Comparison of ENCODE assay signal across 1 cellular context in the genomic region with DNA sequence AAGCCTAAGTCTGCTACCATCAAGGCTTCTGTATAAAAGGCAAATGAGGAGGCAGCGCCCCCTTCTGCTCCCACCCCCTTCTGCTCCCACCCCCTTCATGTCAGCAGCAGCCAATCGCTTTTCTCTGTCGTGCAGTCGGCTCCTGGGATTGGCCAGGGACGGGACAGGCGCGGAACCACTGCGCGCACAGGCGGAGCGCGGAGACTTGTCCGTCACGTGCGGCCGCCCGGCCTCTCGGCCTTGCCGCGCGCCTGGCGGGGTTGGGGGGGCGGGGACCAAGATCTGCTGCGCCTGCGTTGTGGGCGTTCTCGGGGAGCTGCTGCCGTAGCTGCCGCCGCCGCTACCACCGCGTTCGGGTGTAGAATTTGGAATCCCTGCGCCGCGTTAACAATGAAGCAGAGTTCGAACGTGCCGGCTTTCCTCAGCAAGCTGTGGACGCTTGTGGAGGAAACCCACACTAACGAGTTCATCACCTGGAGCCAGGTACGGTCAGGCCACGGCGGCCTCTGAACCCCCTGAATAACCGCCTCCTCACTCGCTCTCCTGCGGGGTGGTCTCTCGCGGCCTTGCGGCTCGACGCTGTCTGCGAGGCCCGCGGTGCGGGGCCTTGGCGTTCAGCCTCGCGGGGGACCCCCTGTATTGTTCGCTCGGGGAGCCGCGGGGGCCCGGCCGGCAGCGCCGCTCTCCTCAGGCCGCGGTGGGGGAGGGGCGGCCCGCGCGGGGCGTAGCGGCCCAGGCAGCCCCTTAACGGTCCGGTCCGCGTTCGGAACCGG.
TF ChIP-seq lines count a peak whose summit lies in the region.

A gene with protein sequence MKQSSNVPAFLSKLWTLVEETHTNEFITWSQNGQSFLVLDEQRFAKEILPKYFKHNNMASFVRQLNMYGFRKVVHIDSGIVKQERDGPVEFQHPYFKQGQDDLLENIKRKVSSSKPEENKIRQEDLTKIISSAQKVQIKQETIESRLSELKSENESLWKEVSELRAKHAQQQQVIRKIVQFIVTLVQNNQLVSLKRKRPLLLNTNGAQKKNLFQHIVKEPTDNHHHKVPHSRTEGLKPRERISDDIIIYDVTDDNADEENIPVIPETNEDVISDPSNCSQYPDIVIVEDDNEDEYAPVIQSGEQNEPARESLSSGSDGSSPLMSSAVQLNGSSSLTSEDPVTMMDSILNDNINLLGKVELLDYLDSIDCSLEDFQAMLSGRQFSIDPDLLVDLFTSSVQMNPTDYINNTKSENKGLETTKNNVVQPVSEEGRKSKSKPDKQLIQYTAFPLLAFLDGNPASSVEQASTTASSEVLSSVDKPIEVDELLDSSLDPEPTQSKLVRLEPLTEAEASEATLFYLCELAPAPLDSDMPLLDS (plus strand): TSS at position 305 of the 773 bp plus-strand sequence. CDS start 86 bp downstream, at position 391.

TF ChIP-seq in K562, 482 proteins besides CTCF, POLR2A, EP300 and RAD21 (continued from another document and continues in another):
- TF ChIP-seq, protein P1, sequence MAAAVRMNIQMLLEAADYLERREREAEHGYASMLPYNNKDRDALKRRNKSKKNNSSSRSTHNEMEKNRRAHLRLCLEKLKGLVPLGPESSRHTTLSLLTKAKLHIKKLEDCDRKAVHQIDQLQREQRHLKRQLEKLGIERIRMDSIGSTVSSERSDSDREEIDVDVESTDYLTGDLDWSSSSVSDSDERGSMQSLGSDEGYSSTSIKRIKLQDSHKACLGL (CRISPR knock-in tag; IDR thresholded peaks at IDR 0.05; ENCODE audit: borderline replicate concordance, poor library complexity, severe bottlenecking) = no peak
- TF ChIP-seq, protein P2, sequence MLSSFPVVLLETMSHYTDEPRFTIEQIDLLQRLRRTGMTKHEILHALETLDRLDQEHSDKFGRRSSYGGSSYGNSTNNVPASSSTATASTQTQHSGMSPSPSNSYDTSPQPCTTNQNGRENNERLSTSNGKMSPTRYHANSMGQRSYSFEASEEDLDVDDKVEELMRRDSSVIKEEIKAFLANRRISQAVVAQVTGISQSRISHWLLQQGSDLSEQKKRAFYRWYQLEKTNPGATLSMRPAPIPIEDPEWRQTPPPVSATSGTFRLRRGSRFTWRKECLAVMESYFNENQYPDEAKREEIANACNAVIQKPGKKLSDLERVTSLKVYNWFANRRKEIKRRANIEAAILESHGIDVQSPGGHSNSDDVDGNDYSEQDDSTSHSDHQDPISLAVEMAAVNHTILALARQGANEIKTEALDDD (IDR thresholded peaks at IDR 0.05) = no peak
- TF ChIP-seq, protein P3, sequence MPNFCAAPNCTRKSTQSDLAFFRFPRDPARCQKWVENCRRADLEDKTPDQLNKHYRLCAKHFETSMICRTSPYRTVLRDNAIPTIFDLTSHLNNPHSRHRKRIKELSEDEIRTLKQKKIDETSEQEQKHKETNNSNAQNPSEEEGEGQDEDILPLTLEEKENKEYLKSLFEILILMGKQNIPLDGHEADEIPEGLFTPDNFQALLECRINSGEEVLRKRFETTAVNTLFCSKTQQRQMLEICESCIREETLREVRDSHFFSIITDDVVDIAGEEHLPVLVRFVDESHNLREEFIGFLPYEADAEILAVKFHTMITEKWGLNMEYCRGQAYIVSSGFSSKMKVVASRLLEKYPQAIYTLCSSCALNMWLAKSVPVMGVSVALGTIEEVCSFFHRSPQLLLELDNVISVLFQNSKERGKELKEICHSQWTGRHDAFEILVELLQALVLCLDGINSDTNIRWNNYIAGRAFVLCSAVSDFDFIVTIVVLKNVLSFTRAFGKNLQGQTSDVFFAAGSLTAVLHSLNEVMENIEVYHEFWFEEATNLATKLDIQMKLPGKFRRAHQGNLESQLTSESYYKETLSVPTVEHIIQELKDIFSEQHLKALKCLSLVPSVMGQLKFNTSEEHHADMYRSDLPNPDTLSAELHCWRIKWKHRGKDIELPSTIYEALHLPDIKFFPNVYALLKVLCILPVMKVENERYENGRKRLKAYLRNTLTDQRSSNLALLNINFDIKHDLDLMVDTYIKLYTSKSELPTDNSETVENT (CRISPR knock-in tag; IDR thresholded peaks at IDR 0.05) = no peak
- TF ChIP-seq, protein P4, sequence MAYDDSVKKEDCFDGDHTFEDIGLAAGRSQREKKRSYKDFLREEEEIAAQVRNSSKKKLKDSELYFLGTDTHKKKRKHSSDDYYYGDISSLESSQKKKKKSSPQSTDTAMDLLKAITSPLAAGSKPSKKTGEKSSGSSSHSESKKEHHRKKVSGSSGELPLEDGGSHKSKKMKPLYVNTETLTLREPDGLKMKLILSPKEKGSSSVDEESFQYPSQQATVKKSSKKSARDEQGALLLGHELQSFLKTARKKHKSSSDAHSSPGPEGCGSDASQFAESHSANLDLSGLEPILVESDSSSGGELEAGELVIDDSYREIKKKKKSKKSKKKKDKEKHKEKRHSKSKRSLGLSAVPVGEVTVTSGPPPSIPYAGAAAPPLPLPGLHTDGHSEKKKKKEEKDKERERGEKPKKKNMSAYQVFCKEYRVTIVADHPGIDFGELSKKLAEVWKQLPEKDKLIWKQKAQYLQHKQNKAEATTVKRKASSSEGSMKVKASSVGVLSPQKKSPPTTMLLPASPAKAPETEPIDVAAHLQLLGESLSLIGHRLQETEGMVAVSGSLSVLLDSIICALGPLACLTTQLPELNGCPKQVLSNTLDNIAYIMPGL (CRISPR knock-in tag; IDR thresholded peaks at IDR 0.05) = no peak
- no peak for TF ChIP-seq HOXB6 (CRISPR knock-in tag; IDR thresholded peaks at IDR 0.05; ENCODE audit: borderline replicate concordance)
- no peak; the same call in 1 of the 2 replicates for TF ChIP-seq SMARCC2 (IDR thresholded peaks at IDR 0.05; ENCODE audit: low read depth)
- TF ChIP-seq U2AF1 (optimal IDR thresholded peaks at IDR 0.05; ENCODE audit: low read depth, low read length) = no peak
- no peak for TF ChIP-seq ZNF764 (CRISPR knock-in tag; IDR thresholded peaks at IDR 0.05; ENCODE audit: low read depth)
- no peak for TF ChIP-seq HIVEP1 (CRISPR knock-in tag; IDR thresholded peaks at IDR 0.05)
- TF ChIP-seq, protein P5, sequence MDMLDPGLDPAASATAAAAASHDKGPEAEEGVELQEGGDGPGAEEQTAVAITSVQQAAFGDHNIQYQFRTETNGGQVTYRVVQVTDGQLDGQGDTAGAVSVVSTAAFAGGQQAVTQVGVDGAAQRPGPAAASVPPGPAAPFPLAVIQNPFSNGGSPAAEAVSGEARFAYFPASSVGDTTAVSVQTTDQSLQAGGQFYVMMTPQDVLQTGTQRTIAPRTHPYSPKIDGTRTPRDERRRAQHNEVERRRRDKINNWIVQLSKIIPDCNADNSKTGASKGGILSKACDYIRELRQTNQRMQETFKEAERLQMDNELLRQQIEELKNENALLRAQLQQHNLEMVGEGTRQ (CRISPR knock-in tag; IDR thresholded peaks at IDR 0.05) = peak; percentile 90
- TF ChIP-seq ELF1 (tag; IDR thresholded peaks at IDR 0.05) = no peak
- TF ChIP-seq, protein P6, sequence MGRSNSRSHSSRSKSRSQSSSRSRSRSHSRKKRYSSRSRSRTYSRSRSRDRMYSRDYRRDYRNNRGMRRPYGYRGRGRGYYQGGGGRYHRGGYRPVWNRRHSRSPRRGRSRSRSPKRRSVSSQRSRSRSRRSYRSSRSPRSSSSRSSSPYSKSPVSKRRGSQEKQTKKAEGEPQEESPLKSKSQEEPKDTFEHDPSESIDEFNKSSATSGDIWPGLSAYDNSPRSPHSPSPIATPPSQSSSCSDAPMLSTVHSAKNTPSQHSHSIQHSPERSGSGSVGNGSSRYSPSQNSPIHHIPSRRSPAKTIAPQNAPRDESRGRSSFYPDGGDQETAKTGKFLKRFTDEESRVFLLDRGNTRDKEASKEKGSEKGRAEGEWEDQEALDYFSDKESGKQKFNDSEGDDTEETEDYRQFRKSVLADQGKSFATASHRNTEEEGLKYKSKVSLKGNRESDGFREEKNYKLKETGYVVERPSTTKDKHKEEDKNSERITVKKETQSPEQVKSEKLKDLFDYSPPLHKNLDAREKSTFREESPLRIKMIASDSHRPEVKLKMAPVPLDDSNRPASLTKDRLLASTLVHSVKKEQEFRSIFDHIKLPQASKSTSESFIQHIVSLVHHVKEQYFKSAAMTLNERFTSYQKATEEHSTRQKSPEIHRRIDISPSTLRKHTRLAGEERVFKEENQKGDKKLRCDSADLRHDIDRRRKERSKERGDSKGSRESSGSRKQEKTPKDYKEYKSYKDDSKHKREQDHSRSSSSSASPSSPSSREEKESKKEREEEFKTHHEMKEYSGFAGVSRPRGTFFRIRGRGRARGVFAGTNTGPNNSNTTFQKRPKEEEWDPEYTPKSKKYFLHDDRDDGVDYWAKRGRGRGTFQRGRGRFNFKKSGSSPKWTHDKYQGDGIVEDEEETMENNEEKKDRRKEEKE (IDR thresholded peaks at IDR 0.05; ENCODE audit: borderline replicate concordance in 1 of 2, control insufficient read depth in 1 of 2, low read depth in 2 of 2, low read length in 1 of 2) = no peak
- TF ChIP-seq ZNF75A (CRISPR knock-in tag; IDR thresholded peaks at IDR 0.05) = no peak
- no peak for TF ChIP-seq MAFK (IDR thresholded peaks at IDR 0.05; ENCODE audit: low read length)
- 0 out of 2 replicates have a peak, but pooled peaks have one; percentile 37 for TF ChIP-seq SIN3B (IDR thresholded peaks at IDR 0.05; ENCODE audit: low read depth)
- TF ChIP-seq GABPA (tag; conservative IDR thresholded peaks at IDR 0.05; ENCODE audit: low read depth) = no peak
- no peak for TF ChIP-seq ZNF507 (tag; conservative IDR thresholded peaks at IDR 0.05)
- no peak for TF ChIP-seq HDAC6 (IDR thresholded peaks at IDR 0.05; ENCODE audit: low read depth, low read length)
- TF ChIP-seq YBX1 (IDR thresholded peaks at IDR 0.05) = no peak
- no peak for TF ChIP-seq MAFG (tag; conservative IDR thresholded peaks at IDR 0.05)
- TF ChIP-seq, protein P7, sequence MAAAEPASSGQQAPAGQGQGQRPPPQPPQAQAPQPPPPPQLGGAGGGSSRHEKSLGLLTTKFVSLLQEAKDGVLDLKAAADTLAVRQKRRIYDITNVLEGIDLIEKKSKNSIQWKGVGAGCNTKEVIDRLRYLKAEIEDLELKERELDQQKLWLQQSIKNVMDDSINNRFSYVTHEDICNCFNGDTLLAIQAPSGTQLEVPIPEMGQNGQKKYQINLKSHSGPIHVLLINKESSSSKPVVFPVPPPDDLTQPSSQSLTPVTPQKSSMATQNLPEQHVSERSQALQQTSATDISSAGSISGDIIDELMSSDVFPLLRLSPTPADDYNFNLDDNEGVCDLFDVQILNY (CRISPR knock-in tag; IDR thresholded peaks at IDR 0.05) = no peak
- no peak for TF ChIP-seq PURB (CRISPR knock-in tag; IDR thresholded peaks at IDR 0.05; ENCODE audit: low read depth)
- no peak for TF ChIP-seq BRF1 (IDR thresholded peaks at IDR 0.05; ENCODE audit: borderline replicate concordance, extremely low read depth, insufficient read length)
- TF ChIP-seq, protein P8, sequence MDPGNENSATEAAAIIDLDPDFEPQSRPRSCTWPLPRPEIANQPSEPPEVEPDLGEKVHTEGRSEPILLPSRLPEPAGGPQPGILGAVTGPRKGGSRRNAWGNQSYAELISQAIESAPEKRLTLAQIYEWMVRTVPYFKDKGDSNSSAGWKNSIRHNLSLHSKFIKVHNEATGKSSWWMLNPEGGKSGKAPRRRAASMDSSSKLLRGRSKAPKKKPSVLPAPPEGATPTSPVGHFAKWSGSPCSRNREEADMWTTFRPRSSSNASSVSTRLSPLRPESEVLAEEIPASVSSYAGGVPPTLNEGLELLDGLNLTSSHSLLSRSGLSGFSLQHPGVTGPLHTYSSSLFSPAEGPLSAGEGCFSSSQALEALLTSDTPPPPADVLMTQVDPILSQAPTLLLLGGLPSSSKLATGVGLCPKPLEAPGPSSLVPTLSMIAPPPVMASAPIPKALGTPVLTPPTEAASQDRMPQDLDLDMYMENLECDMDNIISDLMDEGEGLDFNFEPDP (CRISPR knock-in tag; IDR thresholded peaks at IDR 0.05) = no peak
- no peak for TF ChIP-seq TCFL5 (CRISPR knock-in tag; conservative IDR thresholded peaks at IDR 0.05)
- TF ChIP-seq, protein P9, sequence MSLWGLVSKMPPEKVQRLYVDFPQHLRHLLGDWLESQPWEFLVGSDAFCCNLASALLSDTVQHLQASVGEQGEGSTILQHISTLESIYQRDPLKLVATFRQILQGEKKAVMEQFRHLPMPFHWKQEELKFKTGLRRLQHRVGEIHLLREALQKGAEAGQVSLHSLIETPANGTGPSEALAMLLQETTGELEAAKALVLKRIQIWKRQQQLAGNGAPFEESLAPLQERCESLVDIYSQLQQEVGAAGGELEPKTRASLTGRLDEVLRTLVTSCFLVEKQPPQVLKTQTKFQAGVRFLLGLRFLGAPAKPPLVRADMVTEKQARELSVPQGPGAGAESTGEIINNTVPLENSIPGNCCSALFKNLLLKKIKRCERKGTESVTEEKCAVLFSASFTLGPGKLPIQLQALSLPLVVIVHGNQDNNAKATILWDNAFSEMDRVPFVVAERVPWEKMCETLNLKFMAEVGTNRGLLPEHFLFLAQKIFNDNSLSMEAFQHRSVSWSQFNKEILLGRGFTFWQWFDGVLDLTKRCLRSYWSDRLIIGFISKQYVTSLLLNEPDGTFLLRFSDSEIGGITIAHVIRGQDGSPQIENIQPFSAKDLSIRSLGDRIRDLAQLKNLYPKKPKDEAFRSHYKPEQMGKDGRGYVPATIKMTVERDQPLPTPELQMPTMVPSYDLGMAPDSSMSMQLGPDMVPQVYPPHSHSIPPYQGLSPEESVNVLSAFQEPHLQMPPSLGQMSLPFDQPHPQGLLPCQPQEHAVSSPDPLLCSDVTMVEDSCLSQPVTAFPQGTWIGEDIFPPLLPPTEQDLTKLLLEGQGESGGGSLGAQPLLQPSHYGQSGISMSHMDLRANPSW (CRISPR knock-in tag; IDR thresholded peaks at IDR 0.05) = no peak
- peak; percentile 69; the same call in 1 of the 2 replicates for TF ChIP-seq SUPT5H (IDR thresholded peaks at IDR 0.05)
- TF ChIP-seq PRMT5 (CRISPR knock-in tag; IDR thresholded peaks at IDR 0.05) = no peak
- TF ChIP-seq ZNF134 (CRISPR knock-in tag; conservative IDR thresholded peaks at IDR 0.05) = no peak
- TF ChIP-seq MCM3 (IDR thresholded peaks at IDR 0.05) = no peak
- TF ChIP-seq TRIM28 (IDR thresholded peaks at IDR 0.05) = no peak
- no peak for TF ChIP-seq ZNF184 (CRISPR knock-in tag; IDR thresholded peaks at IDR 0.05)
- TF ChIP-seq, protein P10, sequence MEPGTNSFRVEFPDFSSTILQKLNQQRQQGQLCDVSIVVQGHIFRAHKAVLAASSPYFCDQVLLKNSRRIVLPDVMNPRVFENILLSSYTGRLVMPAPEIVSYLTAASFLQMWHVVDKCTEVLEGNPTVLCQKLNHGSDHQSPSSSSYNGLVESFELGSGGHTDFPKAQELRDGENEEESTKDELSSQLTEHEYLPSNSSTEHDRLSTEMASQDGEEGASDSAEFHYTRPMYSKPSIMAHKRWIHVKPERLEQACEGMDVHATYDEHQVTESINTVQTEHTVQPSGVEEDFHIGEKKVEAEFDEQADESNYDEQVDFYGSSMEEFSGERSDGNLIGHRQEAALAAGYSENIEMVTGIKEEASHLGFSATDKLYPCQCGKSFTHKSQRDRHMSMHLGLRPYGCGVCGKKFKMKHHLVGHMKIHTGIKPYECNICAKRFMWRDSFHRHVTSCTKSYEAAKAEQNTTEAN (CRISPR knock-in tag; IDR thresholded peaks at IDR 0.05) = no peak
- no peak for TF ChIP-seq CREBBP (IDR thresholded peaks at IDR 0.05; ENCODE audit: low read depth, low read length)
- no peak; the same call in 1 of the 2 replicates for TF ChIP-seq ZNF431 (CRISPR knock-in tag; IDR thresholded peaks at IDR 0.05)
- TF ChIP-seq CBX2 (IDR thresholded peaks at IDR 0.05; ENCODE audit: insufficient read depth, low read length, poor library complexity, severe bottlenecking) = no peak
- no peak for TF ChIP-seq SMC3 (conservative IDR thresholded peaks at IDR 0.05; ENCODE audit: insufficient read depth, low read depth, low read length)
- TF ChIP-seq ADNP (tag; IDR thresholded peaks at IDR 0.05) = no peak
